Comparison of ENCODE assay signal across 7 cellular contexts in the genomic region with DNA sequence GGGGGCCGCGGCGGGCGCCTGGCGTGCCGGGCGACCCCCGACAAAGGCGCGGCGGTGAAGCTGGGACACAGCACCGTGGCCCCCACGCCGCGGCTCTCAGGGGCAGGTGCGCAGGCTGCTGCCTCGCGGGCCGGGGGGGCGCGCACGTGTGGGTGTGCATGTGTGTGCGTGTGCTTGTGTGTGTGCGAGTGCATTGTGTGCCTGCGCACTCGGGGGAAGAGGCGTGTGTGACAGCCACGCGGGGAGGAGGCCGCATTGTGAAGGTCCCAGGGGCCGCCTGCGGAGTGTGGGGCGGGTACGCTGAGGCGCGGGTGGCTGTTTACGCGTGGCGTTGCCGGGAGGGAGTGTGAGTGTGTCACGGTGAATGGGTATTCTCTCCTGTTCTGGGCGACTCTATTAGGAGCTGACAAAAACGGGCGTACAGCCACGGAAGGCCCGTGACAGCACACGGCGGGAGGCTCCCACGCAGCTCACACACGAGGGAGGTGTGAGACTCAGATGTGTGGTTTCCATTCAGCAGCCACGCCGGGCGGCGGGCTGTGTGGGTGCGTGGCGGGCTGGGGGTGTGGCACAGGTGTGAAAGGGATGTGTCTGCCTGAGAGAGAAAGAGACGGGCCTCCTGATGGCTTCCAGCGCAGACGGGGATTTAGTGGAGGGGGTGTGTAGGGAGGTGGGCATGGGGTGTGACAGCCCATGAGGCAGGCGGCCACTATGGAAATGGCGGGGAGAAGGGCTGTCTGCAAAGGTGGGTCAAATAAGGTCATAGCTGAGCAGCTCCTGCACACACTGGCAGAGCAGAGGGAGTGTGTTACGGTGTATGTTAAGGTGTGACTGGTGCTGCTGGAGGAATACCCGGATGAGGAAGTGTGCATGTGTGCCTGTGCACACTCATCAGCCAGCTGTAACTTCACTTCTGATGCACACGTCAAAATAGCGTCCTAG. TPM values are rescaled to one million over a fixed set of nuclear protein-coding genes. Genes with fewer than 3 reads are reported as not detected.
A peak's percentile ranks its signal among the peaks of the same experiment; 100 is the strongest.
DNase-seq lines count a peak whose midpoint lies in the region; ATAC-seq and TF ChIP-seq lines count a peak whose summit lies in the region.

No MANE protein-coding gene starts in this region.

- H3K27ac ChIP-seq in heart right ventricle (no peak overlapping the region), sigmoid colon (no peak overlapping the region)

- H3K4me3 ChIP-seq in heart right ventricle (peak overlapping the region; percentile 21 to 62 (median 53)), sigmoid colon (peak overlapping the region; percentile 9 to 58 (median 46))

- WGBS in heart right ventricle, 2 donors, result 21 to 30% methylated on average over 54 to 65 of the region's 65 CpGs
- WGBS in sigmoid colon, 2 donors, result 5 to 16% methylated on average over 65 of the region's 65 CpGs

- intact Hi-C loops in heart right ventricle (cut with DNase I), result no loop called here
- intact Hi-C loops in sigmoid colon (cut with DNase I), result no loop called here

- no peak for TF ChIP-seq CTCF in heart right ventricle (IDR thresholded peaks at IDR 0.05)
- TF ChIP-seq CTCF in sigmoid colon (IDR thresholded peaks at IDR 0.05), result no peak

- DNase-seq in NCI-H69 (lab: John Stamatoyannopoulos, UW) (peak; percentile 47), heart right ventricle (no peak), sigmoid colon (no peak), GM19240 (ENCODE audit: insufficient read length, low spot score) (no peak)
- DNase-seq in activated effector memory CD4-positive, alpha-beta T cell treated with anti-CD3 and anti-CD28 coated beads, Interleukin-2, amount 50 U/mL, for 16 hours, result peak; percentile 83

- no peaks in the 10 kb centered on the region for H3K9me3 ChIP-seq in heart right ventricle
- H3K9me3 ChIP-seq in sigmoid colon, result no peaks in the 10 kb centered on the region

- peaks cover 0 to 36% (median 23%) of the 10 kb centered on the region in 7 donors for H3K27me3 ChIP-seq in heart right ventricle
- peaks cover 0 to 4% (median 0%) of the 10 kb centered on the region in 3 donors for H3K27me3 ChIP-seq in sigmoid colon

- peak; percentile 25 for ATAC-seq in GM19351 (IDR thresholded peaks at IDR 0.05; ENCODE audit: unreplicated experiment)
- ATAC-seq in heart right ventricle, result peak in 5 of 8 donors; percentile 2 to 53 (median 19)
- ATAC-seq in HG02840 (IDR thresholded peaks at IDR 0.05; ENCODE audit: low FRiP score, unreplicated experiment), result no peak

- H3K4me1 ChIP-seq in heart right ventricle (peaks cover 6 to 17% (median 10%) of the 10 kb centered on the region in 9 donors), sigmoid colon (peaks cover 0 to 12% (median 11%) of the 10 kb centered on the region in 4 donors)

- TF ChIP-seq EP300 in sigmoid colon (IDR thresholded peaks at IDR 0.05), result no peak

- H3K36me3 ChIP-seq in heart right ventricle (no peaks in the 10 kb centered on the region), sigmoid colon (no peaks in the 10 kb centered on the region)

- TF ChIP-seq POLR2A in sigmoid colon (IDR thresholded peaks at IDR 0.05), result no peak

RNA-seq across cellular contexts. Expression of gene PODXL2, which starts 0.7 kb away (rescaled TPM):
- total RNA-seq in heart right ventricle, result 1 to 10 TPM in 9 of 10 donors, under 1 TPM in 1; 0.42 to 4.0 (median 1.5) TPM
- polyA plus RNA-seq in heart right ventricle, result 1 to 10 TPM in 1 of 2 donors, under 1 TPM in 1; 0.66 to 2.2 TPM
- 1 to 10 TPM; 2.0 to 4.3 (median 2.4) TPM for total RNA-seq in sigmoid colon
- polyA plus RNA-seq in sigmoid colon, result 10 to 100 TPM in 1 of 3 donors, 1 to 10 TPM in 2; 2.5 to 16.7 (median 3.0) TPM

RNA-seq across cellular contexts. Expression of gene MCM2, which starts 31.5 kb away (rescaled TPM):
- 10 to 100 TPM in 2 of 10 donors, 1 to 10 TPM in 8; 4.1 to 10.9 (median 7.0) TPM for total RNA-seq in heart right ventricle
- polyA plus RNA-seq in heart right ventricle, result 1 to 10 TPM; 1.1 to 3.6 TPM
- 1 to 10 TPM; 3.0 to 5.1 (median 3.6) TPM for total RNA-seq in sigmoid colon
- 10 to 100 TPM in 1 of 3 donors, 1 to 10 TPM in 2; 2.4 to 28.6 (median 6.2) TPM for polyA plus RNA-seq in sigmoid colon

RNA-seq across cellular contexts. Expression of gene TPRA1, which starts 39.2 kb away (rescaled TPM):
- total RNA-seq in heart right ventricle (10 to 100 TPM; 11.0 to 24.2 (median 16.3) TPM), sigmoid colon (10 to 100 TPM; 28.5 to 33.2 (median 31.1) TPM)
- polyA plus RNA-seq in heart right ventricle (10 to 100 TPM; 19.5 to 26.0 TPM), sigmoid colon (10 to 100 TPM in 2 of 3 donors, 1 to 10 TPM in 1; 7.2 to 20.4 (median 10.2) TPM)

RNA-seq across cellular contexts. Expression of gene ABTB1, which starts 43.0 kb away (rescaled TPM):
- total RNA-seq in heart right ventricle (10 to 100 TPM; 19.6 to 47.9 (median 23.9) TPM), sigmoid colon (10 to 100 TPM; 33.5 to 75.3 (median 49.1) TPM)
- polyA plus RNA-seq in heart right ventricle (10 to 100 TPM; 36.0 to 56.3 TPM), sigmoid colon (10 to 100 TPM; 18.0 to 36.5 (median 24.6) TPM)

Comparison
In these comparisons a context has a peak if more than half of its experiments do, and no peak if none do; other contexts are left out.
1. DNase-seq: peak in NCI-H69 (single experiment) and activated effector memory CD4-positive, alpha-beta T cell treated with anti-CD3 and anti-CD28 coated beads, Interleukin-2, amount 50 U/mL, for 16 hours (single experiment); none in heart right ventricle (0 of 2), sigmoid colon (single experiment) and GM19240 (single experiment).